ENCODE assay signal across 10 cellular contexts in genomic region chr2:232332244-232332939, GRCh38. TPM values are rescaled to one million over a fixed set of nuclear protein-coding genes. Genes with fewer than 3 reads are reported as not detected.
DNase-seq lines count a peak whose midpoint lies in the region; ATAC-seq, FAIRE-seq and TF ChIP-seq lines count a peak whose summit lies in the region.
"Not testable (repeated sequence)": the region's sequence is repeated elsewhere in the genome, so short reads cannot be mapped to it uniquely, and the experiment has no call there.
"Had no signal": no experiment of that assay in that cellular context is flagged by ENCODE, and none has a peak within 500 bp of the region (broad histone marks: within the 10 kb centered on the region; RNA-seq: fewer than 3 reads in every experiment).

No MANE protein-coding gene starts in this region.

- not testable (repeated sequence) for TF ChIP-seq POLR2A in adrenal gland (IDR thresholded peaks at IDR 0.05); HepG2 (IDR thresholded peaks at IDR 0.05; ENCODE audit: insufficient read depth in 1 of 2, low read depth in 2 of 2, low read length in 2 of 2)

- H3K27ac ChIP-seq in BLaER1; WERI-Rb-1; adrenal gland; HepG2 (ENCODE audit: extremely low read length, insufficient read depth, low read length); psoas muscle; tibial artery: not testable (repeated sequence)

- H3K4me2 ChIP-seq in BLaER1 (peak overlapping the region; percentile 18), HepG2 (ENCODE audit: low read depth, low read length) (peak overlapping the region; percentile 21; the same call in 1 of the 2 replicates)

- not testable (repeated sequence) for H3K9me3 ChIP-seq in BLaER1; WERI-Rb-1 (ENCODE audit: severe bottlenecking); adrenal gland (replicated peaks in 1 of 3); HepG2 (ENCODE audit: low read length); psoas muscle; tibial artery

- not testable (repeated sequence) for H3K4me3 ChIP-seq in BLaER1; WERI-Rb-1 (ENCODE audit: low read depth, low read length); adrenal gland; HepG2 (replicated peaks in 1 of 3; ENCODE audit: insufficient read depth in 1 of 3, low read depth in 2 of 3, low read length in 3 of 3); psoas muscle; tibial artery

- ATAC-seq in left cardiac atrium: not testable (repeated sequence)
- peak; percentile 89 for ATAC-seq in HepG2
- peak; percentile 56 to 81 (median 70) for ATAC-seq in psoas muscle

- H3K36me3 Mint-ChIP-seq in activated T-cell treated with anti-CD3 and anti-CD28 coated beads, Interleukin-2, amount 50 U/mL, for 24 hours (ENCODE audit: low read depth): not testable (repeated sequence)

- peak; percentile 4 for DNase-seq in WERI-Rb-1
- DNase-seq in activated T-cell treated with anti-CD3 and anti-CD28 coated beads, Interleukin-2, amount 50 U/mL, for 24 hours: peak; percentile 19
- peak; percentile 51 to 84 (median 73) for DNase-seq in adrenal gland
- peak; percentile 7 for DNase-seq in left cardiac atrium
- peak; percentile 46 for DNase-seq in HepG2 (ENCODE audit: low spot score)
- DNase-seq in psoas muscle: peak in 1 of 2 donors; percentile 60
- peak; percentile 15 to 54 for DNase-seq in tibial artery

- H3K4me3 Mint-ChIP-seq in activated T-cell treated with anti-CD3 and anti-CD28 coated beads, Interleukin-2, amount 50 U/mL, for 24 hours: not testable (repeated sequence)

- in situ Hi-C loops in HepG2 (cut with HindIII; ENCODE audit: extremely low pct_ligation_motif_present, low pct_unique_long_range_greater_than_20kb): not testable (repeated sequence)

- H2AFZ ChIP-seq in HepG2 (ENCODE audit: low read length): not testable (repeated sequence)

- intact Hi-C loops in adrenal gland (cut with DNase I); left cardiac atrium (cut with DNase I); HepG2 (cut with micrococcal nuclease; ENCODE audit: unreplicated experiment): not testable (repeated sequence)
- intact Hi-C loops in psoas muscle (cut with DNase I) (loop anchor here in 1 of 2 donors (10.0 kb wide), 1 partner anchor 102 kb away; no protein-coding TSS in a partner anchor), tibial artery (cut with DNase I; ENCODE audit: low total_unique reads) (loop anchor here (5.0 kb wide), 1 partner anchor 640 kb away; no protein-coding TSS in a partner anchor)

- H3K9ac ChIP-seq in BLaER1; HepG2 (ENCODE audit: insufficient read depth, low read depth, low read length): not testable (repeated sequence)

- not testable (repeated sequence) for BruUV-seq in HepG2 (replicated peaks; lab: Mats Ljungman, UMichigan)

- H3K36me3 ChIP-seq in BLaER1 (peaks cover 27% of the 10 kb centered on the region; the same call in 1 of the 2 replicates), tibial artery (peaks cover 0 to 39% (median 31%) of the 10 kb centered on the region in 3 donors)
- not testable (repeated sequence) for H3K36me3 ChIP-seq in WERI-Rb-1; adrenal gland (replicated peaks in 1 of 2); HepG2 (replicated peaks in 1 of 2; ENCODE audit: control insufficient read depth in 1 of 2, insufficient read depth in 2 of 2, low read length in 2 of 2); psoas muscle (ENCODE audit: insufficient read depth in 1 of 2, low read depth in 1 of 2)

- H3K27me3 ChIP-seq in BLaER1; WERI-Rb-1 (ENCODE audit: insufficient read depth, low read depth, severe bottlenecking); adrenal gland; HepG2 (ENCODE audit: control insufficient read depth in 1 of 2, insufficient read depth in 2 of 2, low read length in 2 of 2); psoas muscle (ENCODE audit: insufficient read depth in 3 of 3, low read length in 2 of 3); tibial artery: not testable (repeated sequence)

- not testable (repeated sequence) for H3K4me1 Mint-ChIP-seq in activated T-cell treated with anti-CD3 and anti-CD28 coated beads, Interleukin-2, amount 50 U/mL, for 24 hours (ENCODE audit: low read depth)

- not testable (repeated sequence) for TF ChIP-seq RAD21 in HepG2 (CRISPR knock-in tag; IDR thresholded peaks at IDR 0.05)

- peak; percentile 100 for FAIRE-seq in HepG2 (lab: Jason Lieb, UNC)

- POLR2A ChIA-PET in HepG2 (lab: Yijun Ruan, JAX): not testable (repeated sequence)

- TF ChIP-seq EP300 in HepG2 (IDR thresholded peaks at IDR 0.05; ENCODE audit: low read depth in 2 of 2, low read length in 2 of 2); HepG2 (CRISPR knock-in tag; IDR thresholded peaks at IDR 0.05; ENCODE audit: borderline replicate concordance): not testable (repeated sequence)

- not testable (repeated sequence) for H3K9me3 Mint-ChIP-seq in activated T-cell treated with anti-CD3 and anti-CD28 coated beads, Interleukin-2, amount 50 U/mL, for 24 hours

- WGBS in adrenal gland, 4 donors: 54 to 95% (median 72%) methylated on average over 5 to 24 of the region's 26 CpGs
- 22% methylated on average over 8 of the region's 26 CpGs for WGBS in HepG2 (ENCODE audit: low lambda C conversion rate)
- 45 to 63% (median 48%) methylated on average over 19 to 23 of the region's 26 CpGs for WGBS in psoas muscle, 3 donors

- H3K27me3 Mint-ChIP-seq in activated T-cell treated with anti-CD3 and anti-CD28 coated beads, Interleukin-2, amount 50 U/mL, for 24 hours: not testable (repeated sequence)

- H3K27ac Mint-ChIP-seq in activated T-cell treated with anti-CD3 and anti-CD28 coated beads, Interleukin-2, amount 50 U/mL, for 24 hours: not testable (repeated sequence)

- H3K79me2 ChIP-seq in HepG2 (ENCODE audit: insufficient read depth, low read length): not testable (repeated sequence)

- CTCF ChIA-PET in HepG2 (lab: Yijun Ruan, JAX; ENCODE audit: low intra/inter-chr PET ratio, low total read pairs): not testable (repeated sequence)

- not testable (repeated sequence) for TF ChIP-seq CTCF in WERI-Rb-1 (IDR thresholded peaks at IDR 0.05; ENCODE audit: low read depth, low read length); adrenal gland (IDR thresholded peaks at IDR 0.05); HepG2 (CRISPR knock-in tag; IDR thresholded peaks at IDR 0.05); psoas muscle (IDR thresholded peaks at IDR 0.05); tibial artery (IDR thresholded peaks at IDR 0.05)

- peaks cover 59% of the 10 kb centered on the region for H3K4me1 ChIP-seq in BLaER1
- H3K4me1 ChIP-seq in adrenal gland (replicated peaks in 1 of 2); HepG2 (ENCODE audit: insufficient read depth, low read length); psoas muscle; tibial artery: not testable (repeated sequence)

- H4K20me1 ChIP-seq in BLaER1: peaks cover 13% of the 10 kb centered on the region
- H4K20me1 ChIP-seq in HepG2 (ENCODE audit: insufficient read depth, low read length): not testable (repeated sequence)

RNA-seq across cellular contexts. Expression of gene ALPP, which starts 46.2 kb away (rescaled TPM):
- total RNA-seq in adrenal gland (not detected), left cardiac atrium (not detected), HepG2 (2016; rRNA removed; fragmentation: Illumina TruSeq; extraction: Trizol) (not detected in 2 replicates), psoas muscle (not detected)
- polyA plus RNA-seq in adrenal gland (not detected), HepG2 (2011; rRNA removed) (not detected in 2 replicates), psoas muscle (not detected)
- not detected in 2 replicates for total RNA-seq in HepG2 (2016; cell fraction: cytosol; rRNA removed; fragmentation: Illumina TruSeq; extraction: Trizol; ENCODE audit: low read depth)
- not detected in 2 replicates for total RNA-seq in HepG2 (2016; cell fraction: insoluble cytoplasmic fraction; rRNA removed; fragmentation: Illumina TruSeq; extraction: Trizol)
- total RNA-seq in HepG2 (2016; cell fraction: membrane; rRNA removed; fragmentation: Illumina TruSeq; extraction: Trizol): not detected in 2 replicates
- not detected in 2 replicates for total RNA-seq in HepG2 (2016; cell fraction: nucleus; rRNA removed; fragmentation: Illumina TruSeq; extraction: Trizol)
- polyA plus RNA-seq in HepG2 (2011; cell fraction: cytosol; rRNA removed): not detected in 2 replicates
- polyA plus RNA-seq in HepG2 (2011; cell fraction: nucleus; rRNA removed): not detected in 2 replicates
- not detected in 2 replicates for polyA plus RNA-seq in HepG2 (2012)
- not detected in 2 replicates for polyA plus RNA-seq in HepG2 (2016; cell fraction: cytosol; fragmentation: Illumina TruSeq; extraction: Trizol; ENCODE audit: low read depth)
- not detected in 2 replicates for polyA plus RNA-seq in HepG2 (2016; cell fraction: insoluble cytoplasmic fraction; fragmentation: Illumina TruSeq; extraction: Trizol; ENCODE audit: low read depth)
- not detected in 2 replicates for polyA plus RNA-seq in HepG2 (2016; cell fraction: membrane; fragmentation: Illumina TruSeq; extraction: Trizol; ENCODE audit: low read depth)
- polyA plus RNA-seq in HepG2 (2016; cell fraction: nucleus; fragmentation: Illumina TruSeq; extraction: Trizol; ENCODE audit: insufficient read depth, low read depth): not detected in 2 replicates
- 1.1 TPM in 1 of 2 replicates, not detected in the other for polyA minus RNA-seq in HepG2 (2011; rRNA and poly(A)+ RNA removed; ENCODE audit: low replicate concordance)
- not detected in 2 replicates for polyA minus RNA-seq in HepG2 (2011; cell fraction: cytosol; rRNA and poly(A)+ RNA removed)
- not detected in 2 replicates for polyA minus RNA-seq in HepG2 (2011; cell fraction: nucleus; rRNA and poly(A)+ RNA removed)
- total RNA-seq: CD8-positive, alpha-beta T cell; GM12878 had no signal
